ENCODE assay signal across 1 cellular context in the genomic region with DNA sequence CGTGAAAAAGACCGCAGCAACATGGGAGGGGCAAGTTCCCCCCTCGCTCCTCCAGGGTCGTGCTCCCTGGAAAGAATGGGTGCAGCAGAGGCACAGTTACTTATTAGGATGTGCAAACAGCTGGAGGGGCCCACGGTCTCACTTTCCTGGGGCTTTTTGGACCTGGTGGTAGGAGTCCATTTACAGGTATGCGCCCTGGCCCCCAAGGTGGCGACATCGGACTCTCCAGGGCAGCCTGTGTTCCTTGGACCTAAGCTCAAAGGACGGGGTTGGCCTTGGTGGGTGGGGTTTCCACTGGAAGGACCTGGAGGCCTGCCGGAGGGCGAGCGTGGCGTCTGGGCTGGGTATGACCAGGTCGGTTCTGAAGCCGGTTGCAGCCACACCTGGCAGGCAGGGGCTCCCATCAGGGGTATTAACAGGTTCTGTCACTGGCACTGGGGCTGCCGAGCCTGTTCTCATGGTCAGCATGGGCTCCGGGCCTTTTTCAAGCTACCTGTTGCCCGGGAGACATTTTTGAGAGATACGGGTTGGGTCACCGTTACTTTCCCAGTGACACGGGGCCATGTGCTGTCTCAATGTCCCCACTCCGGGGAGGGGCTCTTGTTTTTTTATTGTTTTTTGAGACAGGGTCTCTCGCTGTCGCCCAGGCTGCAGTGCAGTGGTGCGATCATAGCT.
A peak's percentile ranks its signal among the peaks of the same experiment; 100 is the strongest.
TF ChIP-seq lines count a peak whose summit lies in the region.

No MANE protein-coding gene starts in this region.

TF ChIP-seq in HepG2, 621 proteins besides CTCF, POLR2A, EP300 and RAD21 (continued from another document):
- TF ChIP-seq, protein P1, sequence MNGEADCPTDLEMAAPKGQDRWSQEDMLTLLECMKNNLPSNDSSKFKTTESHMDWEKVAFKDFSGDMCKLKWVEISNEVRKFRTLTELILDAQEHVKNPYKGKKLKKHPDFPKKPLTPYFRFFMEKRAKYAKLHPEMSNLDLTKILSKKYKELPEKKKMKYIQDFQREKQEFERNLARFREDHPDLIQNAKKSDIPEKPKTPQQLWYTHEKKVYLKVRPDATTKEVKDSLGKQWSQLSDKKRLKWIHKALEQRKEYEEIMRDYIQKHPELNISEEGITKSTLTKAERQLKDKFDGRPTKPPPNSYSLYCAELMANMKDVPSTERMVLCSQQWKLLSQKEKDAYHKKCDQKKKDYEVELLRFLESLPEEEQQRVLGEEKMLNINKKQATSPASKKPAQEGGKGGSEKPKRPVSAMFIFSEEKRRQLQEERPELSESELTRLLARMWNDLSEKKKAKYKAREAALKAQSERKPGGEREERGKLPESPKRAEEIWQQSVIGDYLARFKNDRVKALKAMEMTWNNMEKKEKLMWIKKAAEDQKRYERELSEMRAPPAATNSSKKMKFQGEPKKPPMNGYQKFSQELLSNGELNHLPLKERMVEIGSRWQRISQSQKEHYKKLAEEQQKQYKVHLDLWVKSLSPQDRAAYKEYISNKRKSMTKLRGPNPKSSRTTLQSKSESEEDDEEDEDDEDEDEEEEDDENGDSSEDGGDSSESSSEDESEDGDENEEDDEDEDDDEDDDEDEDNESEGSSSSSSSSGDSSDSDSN (CRISPR knock-in tag; IDR thresholded peaks at IDR 0.05), result 0 out of 2 replicates have a peak, but pooled peaks have one; percentile 17
- TF ChIP-seq BRCA1 (CRISPR knock-in tag; IDR thresholded peaks at IDR 0.05) (no peak), MTA1 (CRISPR knock-in tag; IDR thresholded peaks at IDR 0.05; ENCODE audit: borderline replicate concordance) (0 out of 2 replicates have a peak, but pooled peaks have one; percentile 48), TRIM24 (CRISPR knock-in tag; IDR thresholded peaks at IDR 0.05) (0 out of 2 replicates have a peak, but pooled peaks have one; percentile 13), SALL1 (CRISPR knock-in tag; IDR thresholded peaks at IDR 0.05) (0 out of 2 replicates have a peak, but pooled peaks have one; percentile 30)
- TF ChIP-seq, protein P2, sequence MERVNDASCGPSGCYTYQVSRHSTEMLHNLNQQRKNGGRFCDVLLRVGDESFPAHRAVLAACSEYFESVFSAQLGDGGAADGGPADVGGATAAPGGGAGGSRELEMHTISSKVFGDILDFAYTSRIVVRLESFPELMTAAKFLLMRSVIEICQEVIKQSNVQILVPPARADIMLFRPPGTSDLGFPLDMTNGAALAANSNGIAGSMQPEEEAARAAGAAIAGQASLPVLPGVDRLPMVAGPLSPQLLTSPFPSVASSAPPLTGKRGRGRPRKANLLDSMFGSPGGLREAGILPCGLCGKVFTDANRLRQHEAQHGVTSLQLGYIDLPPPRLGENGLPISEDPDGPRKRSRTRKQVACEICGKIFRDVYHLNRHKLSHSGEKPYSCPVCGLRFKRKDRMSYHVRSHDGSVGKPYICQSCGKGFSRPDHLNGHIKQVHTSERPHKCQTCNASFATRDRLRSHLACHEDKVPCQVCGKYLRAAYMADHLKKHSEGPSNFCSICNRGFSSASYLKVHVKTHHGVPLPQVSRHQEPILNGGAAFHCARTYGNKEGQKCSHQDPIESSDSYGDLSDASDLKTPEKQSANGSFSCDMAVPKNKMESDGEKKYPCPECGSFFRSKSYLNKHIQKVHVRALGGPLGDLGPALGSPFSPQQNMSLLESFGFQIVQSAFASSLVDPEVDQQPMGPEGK (CRISPR knock-in tag; IDR thresholded peaks at IDR 0.05), result 0 out of 2 replicates have a peak, but pooled peaks have one; percentile 26
- TF ChIP-seq, protein P3, sequence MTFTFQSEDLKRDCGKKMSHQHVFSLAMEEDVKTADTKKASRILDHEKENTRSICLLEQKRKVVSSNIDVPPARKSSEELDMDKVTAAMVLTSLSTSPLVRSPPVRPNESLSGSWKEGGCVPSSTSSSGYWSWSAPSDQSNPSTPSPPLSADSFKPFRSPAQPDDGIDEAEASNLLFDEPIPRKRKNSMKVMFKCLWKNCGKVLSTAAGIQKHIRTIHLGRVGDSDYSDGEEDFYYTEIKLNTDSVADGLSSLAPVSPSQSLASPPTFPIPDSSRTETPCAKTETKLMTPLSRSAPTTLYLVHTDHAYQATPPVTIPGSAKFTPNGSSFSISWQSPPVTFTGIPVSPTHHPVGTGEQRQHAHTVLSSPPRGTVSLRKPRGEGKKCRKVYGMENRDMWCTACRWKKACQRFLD (CRISPR knock-in tag; IDR thresholded peaks at IDR 0.05; ENCODE audit: borderline replicate concordance), result no peak
- TF ChIP-seq, protein P4, sequence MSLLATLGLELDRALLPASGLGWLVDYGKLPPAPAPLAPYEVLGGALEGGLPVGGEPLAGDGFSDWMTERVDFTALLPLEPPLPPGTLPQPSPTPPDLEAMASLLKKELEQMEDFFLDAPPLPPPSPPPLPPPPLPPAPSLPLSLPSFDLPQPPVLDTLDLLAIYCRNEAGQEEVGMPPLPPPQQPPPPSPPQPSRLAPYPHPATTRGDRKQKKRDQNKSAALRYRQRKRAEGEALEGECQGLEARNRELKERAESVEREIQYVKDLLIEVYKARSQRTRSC (CRISPR knock-in tag; IDR thresholded peaks at IDR 0.05; ENCODE audit: low read depth), result no peak
